Comparison of ENCODE assay signal across 22 cellular contexts in the genomic region with DNA sequence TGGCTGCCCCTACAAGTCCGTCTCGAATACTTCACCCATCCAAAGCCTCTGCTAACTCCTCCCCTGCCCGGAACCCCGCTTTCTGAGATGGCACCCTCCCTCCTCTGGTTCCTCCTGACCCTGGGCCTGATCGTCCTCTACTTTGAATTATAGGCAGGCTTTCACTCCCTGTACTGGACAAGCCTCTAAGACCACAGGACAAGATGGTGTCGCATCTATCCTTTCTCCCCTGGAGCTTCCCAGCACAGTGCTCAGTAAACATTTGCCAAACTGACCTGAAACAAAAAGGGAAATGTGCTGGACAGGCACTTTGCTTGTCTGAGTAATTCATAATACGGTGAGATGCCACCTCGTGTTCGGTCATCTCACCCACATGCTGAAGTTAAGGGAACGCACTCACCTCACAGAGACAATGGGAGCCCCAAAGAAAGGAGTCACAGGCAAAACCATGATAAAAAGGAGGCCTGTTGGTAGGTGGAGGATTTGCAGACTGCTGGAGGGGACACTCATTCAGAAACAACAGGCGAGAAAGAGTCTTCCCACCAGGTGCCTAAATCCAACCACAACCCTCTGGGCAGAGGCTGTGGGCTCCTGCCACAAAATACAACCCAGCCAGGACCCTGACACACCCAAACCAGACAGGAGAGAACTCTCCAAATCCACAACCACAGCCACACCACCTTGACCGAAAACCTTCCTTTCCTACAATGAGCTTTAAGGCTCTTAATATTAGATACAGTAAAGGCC. TPM values are rescaled to one million over a fixed set of nuclear protein-coding genes. Genes with fewer than 3 reads are reported as not detected.
A peak's percentile ranks its signal among the peaks of the same experiment; 100 is the strongest.
DNase-seq lines count a peak whose midpoint lies in the region; ATAC-seq and TF ChIP-seq lines count a peak whose summit lies in the region.
"Had no signal": no experiment of that assay in that cellular context is flagged by ENCODE, and none has a peak within 500 bp of the region (broad histone marks: within the 10 kb centered on the region; RNA-seq: fewer than 3 reads in every experiment).

No MANE protein-coding gene starts in this region.

- peaks cover 59% of the 10 kb centered on the region for H3K36me3 Mint-ChIP-seq in T-helper 1 cell treated with Interleukin-12 subunit alpha and Interleukin-12 subunit beta and Interleukin-4 antibody, amounts not matched to agents 30 μg/mL and 1 μg/mL, for 36 hours (ENCODE audit: low read depth)
- peaks cover 52 to 85% of the 10 kb centered on the region in 2 donors for H3K36me3 Mint-ChIP-seq in CD4-positive, alpha-beta memory T cell
- peaks cover 99% of the 10 kb centered on the region for H3K36me3 Mint-ChIP-seq in activated T-helper 17 cell treated with anti-CD3 and anti-CD28 coated beads, Interleukin-2, amount 50 U/mL, for 72 hours (ENCODE audit: low read depth)
- H3K36me3 Mint-ChIP-seq in naive thymus-derived CD8-positive, alpha-beta T cell: peaks cover 0 to 89% (median 7%) of the 10 kb centered on the region in 3 donors

- H3K4me1 Mint-ChIP-seq in T-helper 1 cell treated with Interleukin-12 subunit alpha and Interleukin-12 subunit beta and Interleukin-4 antibody, amounts not matched to agents 30 μg/mL and 1 μg/mL, for 36 hours (ENCODE audit: low read depth): peaks cover 45% of the 10 kb centered on the region
- peaks cover 28 to 57% (median 37%) of the 10 kb centered on the region in 4 donors for H3K4me1 Mint-ChIP-seq in CD4-positive, alpha-beta memory T cell
- H3K4me1 Mint-ChIP-seq in activated T-helper 17 cell treated with anti-CD3 and anti-CD28 coated beads, Interleukin-2, amount 50 U/mL, for 72 hours: peaks cover 28% of the 10 kb centered on the region
- H3K4me1 Mint-ChIP-seq in naive thymus-derived CD8-positive, alpha-beta T cell: peaks cover 15 to 43% (median 31%) of the 10 kb centered on the region in 4 donors

- no peaks in the 10 kb centered on the region for H3K27me3 Mint-ChIP-seq in T-helper 1 cell treated with Interleukin-12 subunit alpha and Interleukin-12 subunit beta and Interleukin-4 antibody, amounts not matched to agents 30 μg/mL and 1 μg/mL, for 36 hours (ENCODE audit: low read depth)
- H3K27me3 Mint-ChIP-seq in CD4-positive, alpha-beta memory T cell: no peaks in the 10 kb centered on the region
- H3K27me3 Mint-ChIP-seq in activated T-helper 17 cell treated with anti-CD3 and anti-CD28 coated beads, Interleukin-2, amount 50 U/mL, for 72 hours: no peaks in the 10 kb centered on the region
- no peaks in the 10 kb centered on the region for H3K27me3 Mint-ChIP-seq in naive thymus-derived CD8-positive, alpha-beta T cell
- H3K27me3 Mint-ChIP-seq: activated B cell treated with CpG ODN at 0.5 μM for 24 hours; activated naive CD8-positive, alpha-beta T cell treated with anti-CD3 and anti-CD28 coated beads, Interleukin-2, amount 50 U/mL, for 24 hours; stimulated activated naive B cell treated with anti-CD40 and anti-IgM and Interleukin-4, amounts not matched to agents 10 μg/mL and 1 μg/mL and 100 μg/mL, for 72 hours had no signal

- no peak overlapping the region for H3K4me3 ChIP-seq in CD4-positive, alpha-beta memory T cell (ENCODE audit: low read length in 2 of 2)
- H3K4me3 ChIP-seq in ascending aorta: no peak overlapping the region
- H3K4me3 ChIP-seq: GM12878, heart left ventricle, transverse colon had no signal

- DNase-seq in T-helper 1 cell (no peak), Right ventricle myocardium superior (no peak), ascending aorta (ENCODE audit: low spot score in 2 of 2) (no peak)
- no peak for DNase-seq in CD4-positive, alpha-beta memory T cell
- DNase-seq in naive thymus-derived CD8-positive, alpha-beta T cell: no peak
- DNase-seq: activated B cell treated with CpG ODN at 0.5 μM for 24 hours; activated naive CD8-positive, alpha-beta T cell treated with anti-CD3 and anti-CD28 coated beads, Interleukin-2, amount 50 U/mL, for 24 hours; BE2C; GDM1; heart left ventricle; KG1; NCI-H1092 treated with DMSO at 0.1 percent for 48 hours; NCI-H2107; NCI-H526; stimulated activated naive B cell treated with anti-CD40 and anti-IgM and Interleukin-4, amounts not matched to agents 10 μg/mL and 1 μg/mL and 100 μg/mL, for 72 hours; transverse colon had no signal

- peak overlapping the region; percentile 41 for H3K27ac Mint-ChIP-seq in T-helper 1 cell treated with Interleukin-12 subunit alpha and Interleukin-12 subunit beta and Interleukin-4 antibody, amounts not matched to agents 30 μg/mL and 1 μg/mL, for 36 hours
- H3K27ac Mint-ChIP-seq in CD4-positive, alpha-beta memory T cell: peak overlapping the region; percentile 26 to 69 (median 60)
- H3K27ac Mint-ChIP-seq in activated T-helper 17 cell treated with anti-CD3 and anti-CD28 coated beads, Interleukin-2, amount 50 U/mL, for 72 hours: peak overlapping the region; percentile 82
- peak overlapping the region in 8 of 10 donors; percentile 14 to 73 (median 60) for H3K27ac Mint-ChIP-seq in naive thymus-derived CD8-positive, alpha-beta T cell
- H3K27ac Mint-ChIP-seq: activated B cell treated with CpG ODN at 0.5 μM for 24 hours; activated naive CD8-positive, alpha-beta T cell treated with anti-CD3 and anti-CD28 coated beads, Interleukin-2, amount 50 U/mL, for 24 hours; stimulated activated naive B cell treated with anti-CD40 and anti-IgM and Interleukin-4, amounts not matched to agents 10 μg/mL and 1 μg/mL and 100 μg/mL, for 72 hours had no signal

- CTCF ChIA-PET in CD4-positive, alpha-beta memory T cell (lab: Charles Lee; ENCODE audit: partially characterized antibody): interaction anchor here (1.6 to 3.1 kb wide), 3 partner anchors 8 to 289 kb away, joined by 4 to 12 read pairs (median 10); no protein-coding TSS in a partner anchor

- H3K36me3 ChIP-seq in CD4-positive, alpha-beta memory T cell (ENCODE audit: insufficient read depth, low read length): peaks cover 50% of the 10 kb centered on the region
- H3K36me3 ChIP-seq in ascending aorta: peaks cover 55 to 68% of the 10 kb centered on the region in 2 donors

- H3K4me1 ChIP-seq in CD4-positive, alpha-beta memory T cell (ENCODE audit: insufficient read depth, low read length): peaks cover 26% of the 10 kb centered on the region
- H3K4me1 ChIP-seq in ascending aorta: no peaks in the 10 kb centered on the region
- H3K4me1 ChIP-seq: BE2C had no signal

- no peak overlapping the region for H3K4me3 Mint-ChIP-seq in T-helper 1 cell treated with Interleukin-12 subunit alpha and Interleukin-12 subunit beta and Interleukin-4 antibody, amounts not matched to agents 30 μg/mL and 1 μg/mL, for 36 hours
- H3K4me3 Mint-ChIP-seq in CD4-positive, alpha-beta memory T cell: no peak overlapping the region
- no peak overlapping the region for H3K4me3 Mint-ChIP-seq in activated T-helper 17 cell treated with anti-CD3 and anti-CD28 coated beads, Interleukin-2, amount 50 U/mL, for 72 hours
- H3K4me3 Mint-ChIP-seq in naive thymus-derived CD8-positive, alpha-beta T cell: peak overlapping the region in 1 of 10 donors; percentile 7
- H3K4me3 Mint-ChIP-seq: activated B cell treated with CpG ODN at 0.5 μM for 24 hours; activated naive CD8-positive, alpha-beta T cell treated with anti-CD3 and anti-CD28 coated beads, Interleukin-2, amount 50 U/mL, for 24 hours; stimulated activated naive B cell treated with anti-CD40 and anti-IgM and Interleukin-4, amounts not matched to agents 10 μg/mL and 1 μg/mL and 100 μg/mL, for 72 hours had no signal

- no peak overlapping the region for H3K27ac ChIP-seq in CD4-positive, alpha-beta memory T cell (ENCODE audit: low read depth, low read length)
- no peak overlapping the region for H3K27ac ChIP-seq in ascending aorta
- H3K27ac ChIP-seq: 22Rv1, heart left ventricle, transverse colon had no signal

- no peaks in the 10 kb centered on the region for H3K9me3 Mint-ChIP-seq in T-helper 1 cell treated with Interleukin-12 subunit alpha and Interleukin-12 subunit beta and Interleukin-4 antibody, amounts not matched to agents 30 μg/mL and 1 μg/mL, for 36 hours
- H3K9me3 Mint-ChIP-seq in CD4-positive, alpha-beta memory T cell: no peaks in the 10 kb centered on the region
- no peaks in the 10 kb centered on the region for H3K9me3 Mint-ChIP-seq in activated T-helper 17 cell treated with anti-CD3 and anti-CD28 coated beads, Interleukin-2, amount 50 U/mL, for 72 hours
- H3K9me3 Mint-ChIP-seq in naive thymus-derived CD8-positive, alpha-beta T cell: no peaks in the 10 kb centered on the region
- H3K9me3 Mint-ChIP-seq: activated B cell treated with CpG ODN at 0.5 μM for 24 hours; activated naive CD8-positive, alpha-beta T cell treated with anti-CD3 and anti-CD28 coated beads, Interleukin-2, amount 50 U/mL, for 24 hours; stimulated activated naive B cell treated with anti-CD40 and anti-IgM and Interleukin-4, amounts not matched to agents 10 μg/mL and 1 μg/mL and 100 μg/mL, for 72 hours had no signal

- intact Hi-C loops in CD4-positive, alpha-beta memory T cell (cut with micrococcal nuclease): no loop called here
- intact Hi-C loops in Right ventricle myocardium superior (cut with DNase I): no loop called here
- intact Hi-C loops in ascending aorta (cut with DNase I): no loop called here

- TF ChIP-seq CTCF in ascending aorta (IDR thresholded peaks at IDR 0.05): no peak

- H3K9me3 ChIP-seq in CD4-positive, alpha-beta memory T cell (ENCODE audit: control insufficient read depth in 1 of 2, low read length in 2 of 2): no peaks in the 10 kb centered on the region
- no peaks in the 10 kb centered on the region for H3K9me3 ChIP-seq in ascending aorta
- H3K9me3 ChIP-seq: BE2C, heart left ventricle, transverse colon had no signal

- ATAC-seq in activated T-helper 17 cell treated with anti-CD3 and anti-CD28 coated beads, Interleukin-2, amount 50 U/mL, for 72 hours (replicated peaks): peak; percentile 69
- no peak for ATAC-seq in naive thymus-derived CD8-positive, alpha-beta T cell
- ATAC-seq in GM19463 (IDR thresholded peaks at IDR 0.05; ENCODE audit: unreplicated experiment) (no peak), Right ventricle myocardium superior (ENCODE audit: poor library complexity) (no peak)
- ATAC-seq: activated naive CD8-positive, alpha-beta T cell treated with anti-CD3 and anti-CD28 coated beads, Interleukin-2, amount 50 U/mL, for 24 hours; GM12878; Right ventricle myocardium inferior; stimulated activated naive B cell treated with anti-CD40 and anti-IgM and Interleukin-4, amounts not matched to agents 10 μg/mL and 1 μg/mL and 100 μg/mL, for 72 hours had no signal

- H3K27me3 ChIP-seq in CD4-positive, alpha-beta memory T cell (ENCODE audit: insufficient read depth, low read length): no peaks in the 10 kb centered on the region
- no peaks in the 10 kb centered on the region for H3K27me3 ChIP-seq in ascending aorta
- H3K27me3 ChIP-seq: BE2C, heart left ventricle, transverse colon had no signal

- POLR2A ChIA-PET in CD4-positive, alpha-beta memory T cell (lab: Charles Lee; ENCODE audit: partially characterized antibody): no interaction called here
- POLR2A ChIA-PET in naive thymus-derived CD8-positive, alpha-beta T cell (lab: Charles Lee): no interaction called here

RNA-seq across cellular contexts. Expression of gene SNN, which starts 28.2 kb away (rescaled TPM):
- 10 to 100 TPM; 19.2 to 20.4 TPM for total RNA-seq in CD4-positive, alpha-beta memory T cell
- 10 to 100 TPM; 16.1 to 16.7 TPM for polyA plus RNA-seq in CD4-positive, alpha-beta memory T cell
- total RNA-seq in activated T-helper 17 cell treated with anti-CD3 and anti-CD28 coated beads, Interleukin-2, amount 50 U/mL, for 72 hours: 1 to 10 TPM; 3.3 to 4.9 TPM
- total RNA-seq in naive thymus-derived CD8-positive, alpha-beta T cell: 10 to 100 TPM; 24.4 to 25.9 TPM
- polyA plus RNA-seq in naive thymus-derived CD8-positive, alpha-beta T cell: 10 to 100 TPM; 16.0 to 26.9 (median 19.0) TPM
- total RNA-seq in Right ventricle myocardium superior (28.3 TPM), ascending aorta (2.1 TPM)

RNA-seq across cellular contexts. Expression of gene TXNDC11, which starts 46.2 kb away (rescaled TPM):
- total RNA-seq in CD4-positive, alpha-beta memory T cell: 10 to 100 TPM; 51.7 to 59.8 TPM
- 10 to 100 TPM; 54.7 to 62.6 TPM for polyA plus RNA-seq in CD4-positive, alpha-beta memory T cell
- total RNA-seq in activated T-helper 17 cell treated with anti-CD3 and anti-CD28 coated beads, Interleukin-2, amount 50 U/mL, for 72 hours: 10 to 100 TPM; 33.8 to 38.6 TPM
- 10 to 100 TPM; 35.3 to 41.8 TPM for total RNA-seq in naive thymus-derived CD8-positive, alpha-beta T cell
- polyA plus RNA-seq in naive thymus-derived CD8-positive, alpha-beta T cell: 10 to 100 TPM; 31.8 to 46.8 (median 35.4) TPM
- total RNA-seq in Right ventricle myocardium superior (18.6 TPM), ascending aorta (86.5 TPM)
